Comparison of ENCODE assay signal across 1 cellular context in genomic region chr2:223995569-223995968, GRCh38.
TF ChIP-seq lines count a peak whose summit lies in the region.

No MANE protein-coding gene starts in this region.

TF ChIP-seq in HEK293, 187 proteins besides CTCF, POLR2A, EP300 and RAD21 (continued from another document):
- TF ChIP-seq ZNF394 (tag by site-specific recombination; IDR thresholded peaks at IDR 0.05; ENCODE audit: borderline replicate concordance), result 0 out of 2 replicates have a peak, but pooled peaks have one; percentile 14
- TF ChIP-seq, protein P1, sequence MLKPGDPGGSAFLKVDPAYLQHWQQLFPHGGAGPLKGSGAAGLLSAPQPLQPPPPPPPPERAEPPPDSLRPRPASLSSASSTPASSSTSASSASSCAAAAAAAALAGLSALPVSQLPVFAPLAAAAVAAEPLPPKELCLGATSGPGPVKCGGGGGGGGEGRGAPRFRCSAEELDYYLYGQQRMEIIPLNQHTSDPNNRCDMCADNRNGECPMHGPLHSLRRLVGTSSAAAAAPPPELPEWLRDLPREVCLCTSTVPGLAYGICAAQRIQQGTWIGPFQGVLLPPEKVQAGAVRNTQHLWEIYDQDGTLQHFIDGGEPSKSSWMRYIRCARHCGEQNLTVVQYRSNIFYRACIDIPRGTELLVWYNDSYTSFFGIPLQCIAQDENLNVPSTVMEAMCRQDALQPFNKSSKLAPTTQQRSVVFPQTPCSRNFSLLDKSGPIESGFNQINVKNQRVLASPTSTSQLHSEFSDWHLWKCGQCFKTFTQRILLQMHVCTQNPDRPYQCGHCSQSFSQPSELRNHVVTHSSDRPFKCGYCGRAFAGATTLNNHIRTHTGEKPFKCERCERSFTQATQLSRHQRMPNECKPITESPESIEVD (tag by site-specific recombination; IDR thresholded peaks at IDR 0.05), result peak; percentile 14; the same call in 1 of the 2 replicates
- TF ChIP-seq MYNN (tag by site-specific recombination; IDR thresholded peaks at IDR 0.05; ENCODE audit: borderline replicate concordance), result no peak
- TF ChIP-seq TRIM28 (IDR thresholded peaks at IDR 0.05; ENCODE audit: borderline replicate concordance, low read length), result peak; percentile 81; the same call in 1 of the 2 replicates
- peak; percentile 93 for TF ChIP-seq SETDB1 (IDR thresholded peaks at IDR 0.05; ENCODE audit: insufficient read length, low read length)
